ENCODE assay signal across 1 cellular context in the genomic region with DNA sequence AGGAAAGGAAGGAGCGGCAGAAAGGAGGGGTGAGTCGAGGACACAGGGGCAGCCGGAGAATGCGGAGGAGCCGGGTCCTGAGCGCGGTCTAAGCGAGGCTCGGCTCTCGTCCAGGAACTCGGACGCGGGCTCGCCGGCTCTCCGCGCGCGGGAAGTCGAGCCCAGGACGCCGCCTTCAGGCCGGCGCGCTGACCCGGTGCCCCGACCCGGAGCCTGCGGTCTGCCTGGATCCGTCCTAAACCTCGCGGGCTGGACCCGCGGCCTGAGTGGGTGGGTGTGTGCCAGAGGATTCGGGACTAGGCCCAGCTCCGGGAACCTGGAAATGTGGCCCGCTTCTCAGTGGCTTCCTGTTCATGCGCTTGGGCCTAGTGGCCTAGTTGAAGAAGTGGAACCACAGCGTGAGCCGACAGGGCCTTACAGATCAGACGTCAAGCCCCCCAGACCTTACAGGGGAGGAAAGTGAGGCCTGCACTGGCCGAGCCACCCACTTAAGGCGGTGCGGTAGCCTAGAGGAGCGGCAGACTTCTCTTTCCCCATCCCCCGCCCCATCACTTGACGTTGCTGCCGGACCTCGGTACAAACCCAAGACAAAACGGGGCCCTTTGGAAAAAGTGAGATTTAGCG.
TF ChIP-seq lines count a peak whose summit lies in the region.

No MANE protein-coding gene starts in this region.

TF ChIP-seq in neural cell, 6 proteins besides CTCF, POLR2A, EP300 and RAD21 (continued from another document):
- no peak for TF ChIP-seq SMC3 (conservative IDR thresholded peaks at IDR 0.05; ENCODE audit: poor library complexity)
